9 cellular contexts compared by ENCODE assay signal in genomic region chr19:54415208-54415900, GRCh38. TPM values are rescaled to one million over a fixed set of nuclear protein-coding genes. Genes with fewer than 3 reads are reported as not detected.
DNase-seq lines count a peak whose midpoint lies in the region; ATAC-seq, FAIRE-seq and TF ChIP-seq lines count a peak whose summit lies in the region.
"Had no signal": no experiment of that assay in that cellular context is flagged by ENCODE, and none has a peak within 500 bp of the region (broad histone marks: within the 10 kb centered on the region; RNA-seq: fewer than 3 reads in every experiment).

TSS of gene TTYH1 (plus strand) at chr19:54415464. CDS start at chr19:54415553, 89 bp downstream.

- H3K36me3 ChIP-seq in astrocyte (ENCODE audit: insufficient read depth, low read length) (no peaks in the 10 kb centered on the region), mesodermal cell (ENCODE audit: control insufficient read depth, insufficient read depth, low read length) (no peaks in the 10 kb centered on the region), gastrocnemius medialis (no peaks in the 10 kb centered on the region)

- H3K9me3 ChIP-seq in astrocyte (ENCODE audit: insufficient read depth, low read depth, low read length) (peaks cover 3% of the 10 kb centered on the region), mesodermal cell (ENCODE audit: control insufficient read depth, low read length) (no peaks in the 10 kb centered on the region), gastrocnemius medialis (no peaks in the 10 kb centered on the region)

- DNase-seq in activated gamma-delta T cell treated with Interleukin-2 at 50 U/mL for 16 hours: peak; percentile 20
- DNase-seq in activated gamma-delta T cell (lab: John Stamatoyannopoulos, UW): no peak
- no peak for DNase-seq in astrocyte (ENCODE audit: low read depth)
- DNase-seq in type B pancreatic cell (ENCODE audit: extremely low spot score, unreplicated experiment): no peak
- no peak for DNase-seq in SIG-M5 (lab: John Stamatoyannopoulos, UW)
- DNase-seq in gastrocnemius medialis: no peak
- DNase-seq in inferior parietal cortex (ENCODE audit: extremely low spot score): no peak

- H3K27ac ChIP-seq in astrocyte (ENCODE audit: low read depth, low read length) (no peak within 1 kb of the TSS), mesodermal cell (ENCODE audit: low read depth, low read length, severe bottlenecking) (no peak within 1 kb of the TSS), gastrocnemius medialis (no peak within 1 kb of the TSS)

- H3K9ac ChIP-seq in astrocyte (ENCODE audit: low read length): no peak within 1 kb of the TSS

- H2AFZ ChIP-seq in astrocyte (ENCODE audit: low read depth, low read length): no peak within 1 kb of the TSS

- H3K4me3 Mint-ChIP-seq in astrocyte (ENCODE audit: unreplicated experiment) (peak within 1 kb of the TSS; percentile 71), type B pancreatic cell (peak within 1 kb of the TSS; percentile 78)

- H4K20me1 ChIP-seq in astrocyte (ENCODE audit: insufficient read depth, low read length): no peaks in the 10 kb centered on the region

- H3K79me2 ChIP-seq in astrocyte (ENCODE audit: insufficient read depth, low read length): no peaks in the 10 kb centered on the region

- H3K9me3 Mint-ChIP-seq in astrocyte (ENCODE audit: unreplicated experiment) (no peaks in the 10 kb centered on the region), type B pancreatic cell (peaks cover 4% of the 10 kb centered on the region)

- H3K4me1 Mint-ChIP-seq in astrocyte (ENCODE audit: low read depth, unreplicated experiment) (peaks cover 12% of the 10 kb centered on the region), type B pancreatic cell (ENCODE audit: unreplicated experiment) (peaks cover 20% of the 10 kb centered on the region)

- no peak for TF ChIP-seq POLR2A in gastrocnemius medialis (IDR thresholded peaks at IDR 0.05)

- 2% methylated on average over 16 to 32 of the region's 68 CpGs for WGBS in mesodermal cell (ENCODE audit: insufficient coverage in 2 of 2), 2 experiments

- H3K4me1 ChIP-seq in astrocyte (ENCODE audit: insufficient read depth, low read length) (no peaks in the 10 kb centered on the region), mesodermal cell (ENCODE audit: control insufficient read depth, insufficient read depth, low read length, poor library complexity, severe bottlenecking) (peaks cover 23% of the 10 kb centered on the region), gastrocnemius medialis (no peaks in the 10 kb centered on the region)

- peaks cover 34% of the 10 kb centered on the region for H3K27me3 Mint-ChIP-seq in astrocyte (ENCODE audit: low read depth, unreplicated experiment)
- peaks cover 64% of the 10 kb centered on the region for H3K27me3 Mint-ChIP-seq in type B pancreatic cell

- no peak for ATAC-seq in gastrocnemius medialis

- no peak within 1 kb of the TSS for H3K4me2 ChIP-seq in astrocyte (ENCODE audit: low read length)

- peak within 1 kb of the TSS; percentile 56 for H3K27ac Mint-ChIP-seq in astrocyte (ENCODE audit: unreplicated experiment)
- no peak within 1 kb of the TSS for H3K27ac Mint-ChIP-seq in type B pancreatic cell

- in situ Hi-C loops in gastrocnemius medialis (cut with MboI; ENCODE audit: low sequenced_read_pairs in 4 of 4): no loop called here

- FAIRE-seq in astrocyte (lab: Jason Lieb, UNC): no peak
- FAIRE-seq: TTC549 had no signal

- H3K27me3 ChIP-seq in astrocyte (ENCODE audit: insufficient read depth, low read length) (peaks cover 31% of the 10 kb centered on the region), gastrocnemius medialis (peaks cover 41 to 61% (median 58%) of the 10 kb centered on the region in 3 donors)

- H3K36me3 Mint-ChIP-seq in astrocyte (ENCODE audit: low read depth, unreplicated experiment) (no peaks in the 10 kb centered on the region), type B pancreatic cell (peaks cover 5% of the 10 kb centered on the region)

- intact Hi-C loops in gastrocnemius medialis (cut with DNase I; ENCODE audit: low total_unique reads): no loop called here

- TF ChIP-seq CTCF in astrocyte (IDR thresholded peaks at IDR 0.05; ENCODE audit: insufficient read depth, low read depth, low read length) (no peak), type B pancreatic cell (conservative IDR thresholded peaks at IDR 0.05) (peak; percentile 89), gastrocnemius medialis (IDR thresholded peaks at IDR 0.05 in 4 of 5, conservative IDR thresholded peaks at IDR 0.05 in 1 of 5) (no peak)

- no peak within 1 kb of the TSS for H3K4me3 ChIP-seq in astrocyte (ENCODE audit: insufficient read depth, low read depth, low read length)
- H3K4me3 ChIP-seq in mesodermal cell (ENCODE audit: extremely low read depth, insufficient read depth, low read length, poor library complexity, severe bottlenecking): peak within 1 kb of the TSS; percentile 45
- H3K4me3 ChIP-seq in gastrocnemius medialis: no peak within 1 kb of the TSS

RNA-seq across cellular contexts. Expression of gene TTYH1, which starts in this region (rescaled TPM):
- total RNA-seq in astrocyte (8.4 and 12.6 TPM in 2 replicates), type B pancreatic cell (ENCODE audit: low replicate concordance) (8.7 and 50.7 TPM in 2 replicates), gastrocnemius medialis (under 1 TPM in 1 of 4 donors, not detected in 3; 0.41 TPM)
- 38.5 TPM for polyA plus RNA-seq in mesodermal cell (2013, experiment 1 of 2)
- 21.9 TPM for polyA plus RNA-seq in mesodermal cell (2013, experiment 2 of 2)
